8 cellular contexts compared by ENCODE assay signal in the genomic region with DNA sequence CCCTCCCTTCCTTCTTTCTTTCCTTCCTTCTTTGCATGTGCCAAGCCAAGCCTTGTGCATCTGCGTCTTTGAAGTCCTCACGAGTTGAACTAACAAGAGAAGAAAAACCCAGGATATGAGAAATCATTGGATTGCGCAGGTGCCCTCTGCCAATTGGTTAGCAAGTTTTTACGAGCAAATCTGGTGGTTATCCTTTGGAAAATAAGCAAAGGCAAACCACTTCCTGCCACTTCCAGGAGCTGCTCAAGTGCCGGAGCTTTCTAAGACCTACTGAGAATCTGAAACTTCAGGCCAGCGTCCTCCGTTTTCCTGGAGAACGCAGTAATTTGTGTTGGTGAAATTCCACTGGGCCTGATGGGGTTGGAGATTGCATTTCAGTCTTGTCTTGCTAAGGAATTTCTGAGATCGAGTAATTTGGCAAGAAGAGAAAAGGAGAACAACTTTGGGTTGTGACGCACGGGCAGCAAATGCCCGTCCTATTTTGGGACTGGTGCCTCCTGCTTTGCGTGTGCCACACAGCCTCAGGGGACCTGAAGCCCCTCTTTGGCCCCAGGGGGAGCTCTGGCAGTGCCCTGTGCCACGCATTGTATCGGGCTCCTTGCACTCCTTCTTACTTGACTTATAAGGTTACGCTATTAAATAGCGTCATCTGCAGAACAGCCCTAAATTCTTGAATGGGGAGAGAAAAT. TPM values are rescaled to one million over a fixed set of nuclear protein-coding genes. Genes with fewer than 3 reads are reported as not detected.
DNase-seq lines count a peak whose midpoint lies in the region; ATAC-seq and TF ChIP-seq lines count a peak whose summit lies in the region.

No MANE protein-coding gene starts in this region.

- H3K36me3 ChIP-seq in adrenal gland (replicated peaks in 1 of 2) (no peaks in the 10 kb centered on the region), transverse colon (no peaks in the 10 kb centered on the region)

- no peaks in the 10 kb centered on the region for H3K27me3 ChIP-seq in adrenal gland
- H3K27me3 ChIP-seq in transverse colon: no peaks in the 10 kb centered on the region

- 70 to 74% (median 72%) methylated on average over 17 of the region's 17 CpGs for WGBS in adrenal gland, 4 donors
- 77 to 81% methylated on average over 2 to 17 of the region's 17 CpGs for WGBS in transverse colon (ENCODE audit: low coverage in 1 of 2), 2 donors

- TF ChIP-seq POLR2A in adrenal gland (IDR thresholded peaks at IDR 0.05) (no peak), transverse colon (IDR thresholded peaks at IDR 0.05) (no peak)

- H3K4me1 ChIP-seq in adrenal gland (replicated peaks in 1 of 2) (peaks cover 0 to 21% of the 10 kb centered on the region in 2 donors), transverse colon (peaks cover 3 to 51% (median 23%) of the 10 kb centered on the region in 4 donors)

- in situ Hi-C loops in transverse colon (cut with MboI; ENCODE audit: low pct_ligation_motif_present in 1 of 4, low pct_unique_long_range_greater_than_20kb in 1 of 4, low sequenced_read_pairs in 3 of 4): no loop called here

- H3K4me3 ChIP-seq in adrenal gland (no peak overlapping the region), transverse colon (no peak overlapping the region)

- intact Hi-C loops in left cardiac atrium (cut with DNase I) (no loop called here), Right ventricle myocardium inferior (cut with DNase I) (no loop called here), adrenal gland (cut with DNase I) (no loop called here), transverse colon (cut with DNase I; ENCODE audit: low total_unique reads) (no loop called here)

- TF ChIP-seq CTCF in adrenal gland (IDR thresholded peaks at IDR 0.05) (no peak), transverse colon (IDR thresholded peaks at IDR 0.05) (no peak)

- DNase-seq in left cardiac atrium: no peak
- DNase-seq in Right ventricle myocardium inferior (ENCODE audit: missing footprints): no peak
- peak in 1 of 7 donors; percentile 35 for DNase-seq in adrenal gland
- DNase-seq in hepatic stellate cell (ENCODE audit: low spot score): peak; percentile 72
- DNase-seq in transverse colon: no peak
- DNase-seq in NCI-H2107 (lab: John Stamatoyannopoulos, UW): no peak

- H3K9me3 ChIP-seq in adrenal gland (replicated peaks in 1 of 3) (no peaks in the 10 kb centered on the region), transverse colon (no peaks in the 10 kb centered on the region)

- no peak for TF ChIP-seq EP300 in transverse colon (IDR thresholded peaks at IDR 0.05; ENCODE audit: low read depth)

- ATAC-seq in left cardiac atrium (peak; percentile 6 to 18), Right ventricle myocardium inferior (no peak), HG03280 (IDR thresholded peaks at IDR 0.05; ENCODE audit: unreplicated experiment) (no peak), HG02970 (IDR thresholded peaks at IDR 0.05; ENCODE audit: low FRiP score, unreplicated experiment) (no peak)

- H3K27ac ChIP-seq in adrenal gland (peak overlapping the region in 3 of 5 donors; percentile 5 to 77 (median 44)), transverse colon (peak overlapping the region; percentile 34 to 55 (median 38))

RNA-seq across cellular contexts. Expression of gene CMIP, which starts 56.4 kb away (rescaled TPM):
- total RNA-seq in left cardiac atrium: 10 to 100 TPM; 18.1 to 34.9 TPM
- 10.5 TPM for total RNA-seq in Right ventricle myocardium inferior
- total RNA-seq in adrenal gland: 10 to 100 TPM; 34.3 to 87.9 (median 54.9) TPM
- 10 to 100 TPM; 10.9 to 49.0 (median 17.4) TPM for polyA plus RNA-seq in adrenal gland
- total RNA-seq in transverse colon: 10 to 100 TPM; 40.0 to 69.6 (median 47.0) TPM

Comparison
In these comparisons a context has a peak if more than half of its experiments do, and no peak if none do; other contexts are left out.
1. ATAC-seq: peak in left cardiac atrium (2 of 2); none in Right ventricle myocardium inferior (single experiment), HG03280 (single experiment) and HG02970 (single experiment).